Comparison of ENCODE assay signal across 25 cellular contexts in genomic region chr4:13928214-13928613, GRCh38.
"Had no signal": no experiment of that assay in that cellular context is flagged by ENCODE, and none has a peak within 500 bp of the region (broad histone marks: within the 10 kb centered on the region; RNA-seq: fewer than 3 reads in every experiment).

No MANE protein-coding gene starts in this region.

- H3K27ac ChIP-seq: brain microvascular endothelial cell, cardiac muscle cell, SJSA1 had no signal

- ATAC-seq: activated CD8-positive, alpha-beta memory T cell treated with anti-CD3 and anti-CD28 coated beads, Interleukin-2, amount 10 ng/mL, durations not matched to agents 7 days and 5 days; activated T-cell treated with anti-CD3 and anti-CD28 coated beads, Interleukin-2, amount 50 U/mL, for 4 hours; PC-3 had no signal

- H3K4me1 ChIP-seq: SJSA1 had no signal

- H3K4me3 ChIP-seq: cardiac muscle cell, MG63, SJSA1 had no signal

- H3K27me3 ChIP-seq: brain microvascular endothelial cell, cardiac muscle cell, MG63, SJSA1 had no signal

- DNase-seq: activated B cell treated with CpG ODN at 0.5 μM for 24 hours; activated CD4-positive, alpha-beta T cell treated with anti-CD3 and anti-CD28 coated beads for 1 hour; activated CD4-positive, alpha-beta T cell treated with anti-CD3 and anti-CD28 coated beads, Interleukin-2, amount 10 ng/mL, durations not matched to agents 24 days and 14 days; activated CD4-positive, alpha-beta T cell treated with anti-CD3 and anti-CD28 coated beads, Interleukin-2, amount 50 U/mL, for 48 hours; activated CD8-positive, alpha-beta memory T cell treated with anti-CD3 and anti-CD28 coated beads, Interleukin-2, amount 10 ng/mL, durations not matched to agents 7 days and 5 days; activated effector memory CD4-positive, alpha-beta T cell treated with anti-CD3 and anti-CD28 coated beads, Interleukin-2, amount 50 U/mL, for 16 hours; activated naive CD4-positive, alpha-beta T cell treated with Interleukin-2 at 50 U/mL for 16 hours; activated T-cell treated with anti-CD3 and anti-CD28 coated beads, Interleukin-2, amount 50 U/mL, for 4 hours; amygdala; brain microvascular endothelial cell; MG63; MV-4-11; NCI-H1092 treated with DMSO at 0.1 percent for 48 hours; NCI-H1417 treated with DMSO at 0.1 percent for 48 hours; NCI-H187; NCI-H2081; NCI-H2171; NCI-H2227 treated with DMSO at 0.1 percent for 48 hours; NCI-H446 treated with DMSO at 0.1 percent for 48 hours; NCI-H524 treated with DMSO at 0.1 percent for 48 hours; NCI-H748 treated with DMSO at 0.1 percent for 48 hours; PC-3; SHP77 had no signal

- H3K9me3 ChIP-seq: SJSA1 had no signal

- H3K36me3 ChIP-seq: brain microvascular endothelial cell, cardiac muscle cell, MG63, SJSA1 had no signal
